1 cellular context compared by ENCODE assay signal in the genomic region with DNA sequence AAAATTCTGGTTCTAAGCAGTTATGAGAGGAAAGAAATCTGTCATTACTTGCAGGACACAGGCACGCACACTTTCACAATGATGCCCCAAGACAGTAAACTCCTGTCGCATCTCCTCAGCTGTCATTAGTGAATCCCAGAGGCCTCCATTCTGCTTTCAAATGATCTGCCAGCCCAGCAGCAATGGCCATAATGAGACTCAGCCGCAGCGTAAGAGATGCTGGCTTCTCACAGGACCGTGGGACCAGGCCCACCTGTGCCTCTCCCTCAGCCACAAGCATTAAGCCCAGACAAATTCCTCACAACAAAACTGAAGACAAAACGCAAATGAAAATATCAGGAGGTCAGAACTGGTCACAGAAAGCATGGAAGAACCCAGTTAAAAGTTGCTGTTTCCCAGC.
TF ChIP-seq lines count a peak whose summit lies in the region.

No MANE protein-coding gene starts in this region.

TF ChIP-seq in GM23338, 12 proteins besides CTCF, POLR2A, EP300 and RAD21 (continued from another document):
- TF ChIP-seq, protein P1, sequence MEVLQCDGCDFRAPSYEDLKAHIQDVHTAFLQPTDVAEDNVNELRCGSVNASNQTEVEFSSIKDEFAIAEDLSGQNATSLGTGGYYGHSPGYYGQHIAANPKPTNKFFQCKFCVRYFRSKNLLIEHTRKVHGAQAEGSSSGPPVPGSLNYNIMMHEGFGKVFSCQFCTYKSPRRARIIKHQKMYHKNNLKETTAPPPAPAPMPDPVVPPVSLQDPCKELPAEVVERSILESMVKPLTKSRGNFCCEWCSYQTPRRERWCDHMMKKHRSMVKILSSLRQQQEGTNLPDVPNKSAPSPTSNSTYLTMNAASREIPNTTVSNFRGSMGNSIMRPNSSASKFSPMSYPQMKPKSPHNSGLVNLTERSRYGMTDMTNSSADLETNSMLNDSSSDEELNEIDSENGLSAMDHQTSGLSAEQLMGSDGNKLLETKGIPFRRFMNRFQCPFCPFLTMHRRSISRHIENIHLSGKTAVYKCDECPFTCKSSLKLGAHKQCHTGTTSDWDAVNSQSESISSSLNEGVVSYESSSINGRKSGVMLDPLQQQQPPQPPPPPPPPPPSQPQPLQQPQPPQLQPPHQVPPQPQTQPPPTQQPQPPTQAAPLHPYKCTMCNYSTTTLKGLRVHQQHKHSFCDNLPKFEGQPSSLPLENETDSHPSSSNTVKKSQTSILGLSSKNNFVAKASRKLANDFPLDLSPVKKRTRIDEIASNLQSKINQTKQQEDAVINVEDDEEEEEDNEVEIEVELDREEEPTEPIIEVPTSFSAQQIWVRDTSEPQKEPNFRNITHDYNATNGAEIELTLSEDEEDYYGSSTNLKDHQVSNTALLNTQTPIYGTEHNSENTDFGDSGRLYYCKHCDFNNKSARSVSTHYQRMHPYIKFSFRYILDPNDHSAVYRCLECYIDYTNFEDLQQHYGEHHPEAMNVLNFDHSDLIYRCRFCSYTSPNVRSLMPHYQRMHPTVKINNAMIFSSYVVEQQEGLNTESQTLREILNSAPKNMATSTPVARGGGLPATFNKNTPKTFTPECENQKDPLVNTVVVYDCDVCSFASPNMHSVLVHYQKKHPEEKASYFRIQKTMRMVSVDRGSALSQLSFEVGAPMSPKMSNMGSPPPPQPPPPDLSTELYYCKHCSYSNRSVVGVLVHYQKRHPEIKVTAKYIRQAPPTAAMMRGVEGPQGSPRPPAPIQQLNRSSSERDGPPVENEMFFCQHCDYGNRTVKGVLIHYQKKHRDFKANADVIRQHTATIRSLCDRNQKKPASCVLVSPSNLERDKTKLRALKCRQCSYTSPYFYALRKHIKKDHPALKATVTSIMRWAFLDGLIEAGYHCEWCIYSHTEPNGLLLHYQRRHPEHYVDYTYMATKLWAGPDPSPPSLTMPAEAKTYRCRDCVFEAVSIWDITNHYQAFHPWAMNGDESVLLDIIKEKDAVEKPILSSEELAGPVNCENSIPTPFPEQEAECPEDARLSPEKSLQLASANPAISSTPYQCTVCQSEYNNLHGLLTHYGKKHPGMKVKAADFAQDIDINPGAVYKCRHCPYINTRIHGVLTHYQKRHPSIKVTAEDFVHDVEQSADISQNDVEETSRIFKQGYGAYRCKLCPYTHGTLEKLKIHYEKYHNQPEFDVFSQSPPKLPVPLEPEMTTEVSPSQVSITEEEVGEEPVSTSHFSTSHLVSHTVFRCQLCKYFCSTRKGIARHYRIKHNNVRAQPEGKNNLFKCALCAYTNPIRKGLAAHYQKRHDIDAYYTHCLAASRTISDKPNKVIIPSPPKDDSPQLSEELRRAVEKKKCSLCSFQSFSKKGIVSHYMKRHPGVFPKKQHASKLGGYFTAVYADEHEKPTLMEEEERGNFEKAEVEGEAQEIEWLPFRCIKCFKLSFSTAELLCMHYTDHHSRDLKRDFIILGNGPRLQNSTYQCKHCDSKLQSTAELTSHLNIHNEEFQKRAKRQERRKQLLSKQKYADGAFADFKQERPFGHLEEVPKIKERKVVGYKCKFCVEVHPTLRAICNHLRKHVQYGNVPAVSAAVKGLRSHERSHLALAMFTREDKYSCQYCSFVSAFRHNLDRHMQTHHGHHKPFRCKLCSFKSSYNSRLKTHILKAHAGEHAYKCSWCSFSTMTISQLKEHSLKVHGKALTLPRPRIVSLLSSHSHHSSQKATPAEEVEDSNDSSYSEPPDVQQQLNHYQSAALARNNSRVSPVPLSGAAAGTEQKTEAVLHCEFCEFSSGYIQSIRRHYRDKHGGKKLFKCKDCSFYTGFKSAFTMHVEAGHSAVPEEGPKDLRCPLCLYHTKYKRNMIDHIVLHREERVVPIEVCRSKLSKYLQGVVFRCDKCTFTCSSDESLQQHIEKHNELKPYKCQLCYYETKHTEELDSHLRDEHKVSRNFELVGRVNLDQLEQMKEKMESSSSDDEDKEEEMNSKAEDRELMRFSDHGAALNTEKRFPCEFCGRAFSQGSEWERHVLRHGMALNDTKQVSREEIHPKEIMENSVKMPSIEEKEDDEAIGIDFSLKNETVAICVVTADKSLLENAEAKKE (CRISPR knock-in tag; IDR thresholded peaks at IDR 0.05) = no peak
- TF ChIP-seq REST (IDR thresholded peaks at IDR 0.05; ENCODE audit: unreplicated experiment) (no peak), JUNB (IDR thresholded peaks at IDR 0.05; ENCODE audit: unreplicated experiment) (no peak), STAT1 (IDR thresholded peaks at IDR 0.05; ENCODE audit: unreplicated experiment) (no peak), ZNF114 (CRISPR knock-in tag; IDR thresholded peaks at IDR 0.05) (no peak), EZH2phosphoT487 (IDR thresholded peaks at IDR 0.05; ENCODE audit: unreplicated experiment) (no peak), ETS1 (IDR thresholded peaks at IDR 0.05) (no peak), EZH2 (IDR thresholded peaks at IDR 0.05; ENCODE audit: low read depth, unreplicated experiment) (no peak), ZNF331 (CRISPR knock-in tag; IDR thresholded peaks at IDR 0.05; ENCODE audit: low read depth) (no peak), CREB1 (CRISPR knock-in tag; IDR thresholded peaks at IDR 0.05; ENCODE audit: low read depth) (no peak)
TF ChIP-seq in GM23338: peak in this region for 0.
